ENCODE assay signal across 1 cellular context in the genomic region with DNA sequence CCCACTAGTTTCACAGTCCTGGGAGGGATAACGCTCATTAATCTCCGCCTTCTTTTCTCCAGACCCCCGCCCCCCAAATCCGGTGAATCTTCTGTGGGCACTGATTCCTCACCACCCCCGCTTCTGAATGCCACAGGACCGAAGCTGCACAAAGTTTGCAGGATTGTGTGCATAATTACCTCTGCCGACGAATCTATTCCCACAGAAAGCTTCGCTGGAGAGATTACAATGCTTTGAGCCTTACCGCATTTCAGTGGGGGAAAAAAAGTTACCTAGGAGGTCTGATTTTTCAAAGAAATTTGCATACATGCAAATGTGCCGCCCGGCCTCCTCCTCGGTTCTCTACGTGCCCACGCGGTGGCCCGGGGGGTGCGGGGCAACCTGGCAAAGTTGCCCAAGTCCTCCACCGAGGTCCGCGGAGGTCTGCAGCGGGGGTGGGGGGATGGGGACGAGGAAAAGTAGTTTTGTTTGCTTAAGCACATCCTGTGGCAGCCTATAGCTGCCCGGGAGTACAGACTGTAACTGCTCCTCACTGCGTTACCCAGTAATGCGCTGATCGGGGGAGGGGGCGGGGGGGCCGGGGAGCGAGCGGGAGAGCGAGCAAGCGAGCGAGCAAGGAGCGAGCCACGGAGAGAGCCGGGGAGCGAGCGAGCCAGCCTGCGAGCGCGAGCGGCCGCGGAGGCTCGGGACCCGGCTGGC.
TF ChIP-seq lines count a peak whose summit lies in the region.

No MANE protein-coding gene starts in this region.

TF ChIP-seq in HepG2, 621 proteins besides CTCF, POLR2A, EP300 and RAD21 (continued from another document and continues in another):
- TF ChIP-seq POGK (CRISPR knock-in tag; conservative IDR thresholded peaks at IDR 0.05) (no peak), SNAPC2 (CRISPR knock-in tag; IDR thresholded peaks at IDR 0.05) (no peak), ZNF274 (CRISPR knock-in tag; IDR thresholded peaks at IDR 0.05) (no peak), ZNF816 (CRISPR knock-in tag; IDR thresholded peaks at IDR 0.05; ENCODE audit: borderline replicate concordance) (no peak), MED13 (CRISPR knock-in tag; IDR thresholded peaks at IDR 0.05) (no peak), ZNF556 (CRISPR knock-in tag; IDR thresholded peaks at IDR 0.05; ENCODE audit: borderline replicate concordance) (peak; percentile 56; the same call in 1 of the 2 replicates), E2F5 (CRISPR knock-in tag; conservative IDR thresholded peaks at IDR 0.05) (no peak), ZNF704 (CRISPR knock-in tag; IDR thresholded peaks at IDR 0.05; ENCODE audit: borderline replicate concordance) (no peak), ZIK1 (CRISPR knock-in tag; IDR thresholded peaks at IDR 0.05; ENCODE audit: borderline replicate concordance, low read depth) (no peak), MXI1 (IDR thresholded peaks at IDR 0.05; ENCODE audit: borderline replicate concordance, low read depth, low read length) (no peak), ATF4 (CRISPR knock-in tag; IDR thresholded peaks at IDR 0.05) (no peak), NCOA2 (CRISPR knock-in tag; IDR thresholded peaks at IDR 0.05) (0 out of 2 replicates have a peak, but pooled peaks have one; percentile 11), FLYWCH1 (CRISPR knock-in tag; IDR thresholded peaks at IDR 0.05) (no peak), BCL6 (CRISPR knock-in tag; IDR thresholded peaks at IDR 0.05) (0 out of 2 replicates have a peak, but pooled peaks have one; percentile 33), BORCS8-MEF2B (CRISPR knock-in tag; IDR thresholded peaks at IDR 0.05) (no peak), ZNF335 (CRISPR knock-in tag; IDR thresholded peaks at IDR 0.05) (no peak), SOX6 (IDR thresholded peaks at IDR 0.05) (no peak), SOX6 (CRISPR knock-in tag; IDR thresholded peaks at IDR 0.05) (peak; percentile 26; the same call in 1 of the 2 replicates), ZFAT (CRISPR knock-in tag; conservative IDR thresholded peaks at IDR 0.05) (no peak), MYNN (CRISPR knock-in tag; IDR thresholded peaks at IDR 0.05; ENCODE audit: low read depth) (no peak), MED8 (CRISPR knock-in tag; IDR thresholded peaks at IDR 0.05; ENCODE audit: insufficient replicate concordance) (no peak), THAP11 (CRISPR knock-in tag; IDR thresholded peaks at IDR 0.05) (0 out of 2 replicates have a peak, but pooled peaks have one; percentile 10), CREB1 (IDR thresholded peaks at IDR 0.05) (no peak), CREB1 (CRISPR knock-in tag; IDR thresholded peaks at IDR 0.05) (peak; percentile 23; the same call in 1 of the 2 replicates), FOXK1 (CRISPR knock-in tag; IDR thresholded peaks at IDR 0.05; ENCODE audit: borderline replicate concordance, low read depth) (no peak), ERF (CRISPR knock-in tag; IDR thresholded peaks at IDR 0.05) (peak; percentile 10; the same call in 1 of the 2 replicates), ARHGAP35 (CRISPR knock-in tag; IDR thresholded peaks at IDR 0.05; ENCODE audit: borderline replicate concordance) (no peak), ZBTB34 (CRISPR knock-in tag; IDR thresholded peaks at IDR 0.05) (no peak), MEIS2 (CRISPR knock-in tag; IDR thresholded peaks at IDR 0.05) (0 out of 2 replicates have a peak, but pooled peaks have one; percentile 29), ZNF225 (CRISPR knock-in tag; IDR thresholded peaks at IDR 0.05) (no peak), CEBPG (CRISPR knock-in tag; IDR thresholded peaks at IDR 0.05) (no peak), DPF2 (CRISPR knock-in tag; IDR thresholded peaks at IDR 0.05; ENCODE audit: borderline replicate concordance, low read depth) (no peak), ZSCAN22 (CRISPR knock-in tag; IDR thresholded peaks at IDR 0.05) (no peak), YY1 (IDR thresholded peaks at IDR 0.05; ENCODE audit: insufficient read depth, insufficient replicate concordance, low read depth, low read length) (peak; percentile 15)
- TF ChIP-seq, protein P1, sequence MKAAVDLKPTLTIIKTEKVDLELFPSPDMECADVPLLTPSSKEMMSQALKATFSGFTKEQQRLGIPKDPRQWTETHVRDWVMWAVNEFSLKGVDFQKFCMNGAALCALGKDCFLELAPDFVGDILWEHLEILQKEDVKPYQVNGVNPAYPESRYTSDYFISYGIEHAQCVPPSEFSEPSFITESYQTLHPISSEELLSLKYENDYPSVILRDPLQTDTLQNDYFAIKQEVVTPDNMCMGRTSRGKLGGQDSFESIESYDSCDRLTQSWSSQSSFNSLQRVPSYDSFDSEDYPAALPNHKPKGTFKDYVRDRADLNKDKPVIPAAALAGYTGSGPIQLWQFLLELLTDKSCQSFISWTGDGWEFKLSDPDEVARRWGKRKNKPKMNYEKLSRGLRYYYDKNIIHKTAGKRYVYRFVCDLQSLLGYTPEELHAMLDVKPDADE (CRISPR knock-in tag; IDR thresholded peaks at IDR 0.05): no peak
- TF ChIP-seq, protein P2, sequence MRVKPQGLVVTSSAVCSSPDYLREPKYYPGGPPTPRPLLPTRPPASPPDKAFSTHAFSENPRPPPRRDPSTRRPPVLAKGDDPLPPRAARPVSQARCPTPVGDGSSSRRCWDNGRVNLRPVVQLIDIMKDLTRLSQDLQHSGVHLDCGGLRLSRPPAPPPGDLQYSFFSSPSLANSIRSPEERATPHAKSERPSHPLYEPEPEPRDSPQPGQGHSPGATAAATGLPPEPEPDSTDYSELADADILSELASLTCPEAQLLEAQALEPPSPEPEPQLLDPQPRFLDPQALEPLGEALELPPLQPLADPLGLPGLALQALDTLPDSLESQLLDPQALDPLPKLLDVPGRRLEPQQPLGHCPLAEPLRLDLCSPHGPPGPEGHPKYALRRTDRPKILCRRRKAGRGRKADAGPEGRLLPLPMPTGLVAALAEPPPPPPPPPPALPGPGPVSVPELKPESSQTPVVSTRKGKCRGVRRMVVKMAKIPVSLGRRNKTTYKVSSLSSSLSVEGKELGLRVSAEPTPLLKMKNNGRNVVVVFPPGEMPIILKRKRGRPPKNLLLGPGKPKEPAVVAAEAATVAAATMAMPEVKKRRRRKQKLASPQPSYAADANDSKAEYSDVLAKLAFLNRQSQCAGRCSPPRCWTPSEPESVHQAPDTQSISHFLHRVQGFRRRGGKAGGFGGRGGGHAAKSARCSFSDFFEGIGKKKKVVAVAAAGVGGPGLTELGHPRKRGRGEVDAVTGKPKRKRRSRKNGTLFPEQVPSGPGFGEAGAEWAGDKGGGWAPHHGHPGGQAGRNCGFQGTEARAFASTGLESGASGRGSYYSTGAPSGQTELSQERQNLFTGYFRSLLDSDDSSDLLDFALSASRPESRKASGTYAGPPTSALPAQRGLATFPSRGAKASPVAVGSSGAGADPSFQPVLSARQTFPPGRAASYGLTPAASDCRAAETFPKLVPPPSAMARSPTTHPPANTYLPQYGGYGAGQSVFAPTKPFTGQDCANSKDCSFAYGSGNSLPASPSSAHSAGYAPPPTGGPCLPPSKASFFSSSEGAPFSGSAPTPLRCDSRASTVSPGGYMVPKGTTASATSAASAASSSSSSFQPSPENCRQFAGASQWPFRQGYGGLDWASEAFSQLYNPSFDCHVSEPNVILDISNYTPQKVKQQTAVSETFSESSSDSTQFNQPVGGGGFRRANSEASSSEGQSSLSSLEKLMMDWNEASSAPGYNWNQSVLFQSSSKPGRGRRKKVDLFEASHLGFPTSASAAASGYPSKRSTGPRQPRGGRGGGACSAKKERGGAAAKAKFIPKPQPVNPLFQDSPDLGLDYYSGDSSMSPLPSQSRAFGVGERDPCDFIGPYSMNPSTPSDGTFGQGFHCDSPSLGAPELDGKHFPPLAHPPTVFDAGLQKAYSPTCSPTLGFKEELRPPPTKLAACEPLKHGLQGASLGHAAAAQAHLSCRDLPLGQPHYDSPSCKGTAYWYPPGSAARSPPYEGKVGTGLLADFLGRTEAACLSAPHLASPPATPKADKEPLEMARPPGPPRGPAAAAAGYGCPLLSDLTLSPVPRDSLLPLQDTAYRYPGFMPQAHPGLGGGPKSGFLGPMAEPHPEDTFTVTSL (CRISPR knock-in tag; IDR thresholded peaks at IDR 0.05; ENCODE audit: borderline replicate concordance): no peak
- TF ChIP-seq, protein P3, sequence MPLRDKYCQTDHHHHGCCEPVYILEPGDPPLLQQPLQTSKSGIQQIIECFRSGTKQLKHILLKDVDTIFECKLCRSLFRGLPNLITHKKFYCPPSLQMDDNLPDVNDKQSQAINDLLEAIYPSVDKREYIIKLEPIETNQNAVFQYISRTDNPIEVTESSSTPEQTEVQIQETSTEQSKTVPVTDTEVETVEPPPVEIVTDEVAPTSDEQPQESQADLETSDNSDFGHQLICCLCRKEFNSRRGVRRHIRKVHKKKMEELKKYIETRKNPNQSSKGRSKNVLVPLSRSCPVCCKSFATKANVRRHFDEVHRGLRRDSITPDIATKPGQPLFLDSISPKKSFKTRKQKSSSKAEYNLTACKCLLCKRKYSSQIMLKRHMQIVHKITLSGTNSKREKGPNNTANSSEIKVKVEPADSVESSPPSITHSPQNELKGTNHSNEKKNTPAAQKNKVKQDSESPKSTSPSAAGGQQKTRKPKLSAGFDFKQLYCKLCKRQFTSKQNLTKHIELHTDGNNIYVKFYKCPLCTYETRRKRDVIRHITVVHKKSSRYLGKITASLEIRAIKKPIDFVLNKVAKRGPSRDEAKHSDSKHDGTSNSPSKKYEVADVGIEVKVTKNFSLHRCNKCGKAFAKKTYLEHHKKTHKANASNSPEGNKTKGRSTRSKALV (CRISPR knock-in tag; IDR thresholded peaks at IDR 0.05): no peak
- TF ChIP-seq, protein P4, sequence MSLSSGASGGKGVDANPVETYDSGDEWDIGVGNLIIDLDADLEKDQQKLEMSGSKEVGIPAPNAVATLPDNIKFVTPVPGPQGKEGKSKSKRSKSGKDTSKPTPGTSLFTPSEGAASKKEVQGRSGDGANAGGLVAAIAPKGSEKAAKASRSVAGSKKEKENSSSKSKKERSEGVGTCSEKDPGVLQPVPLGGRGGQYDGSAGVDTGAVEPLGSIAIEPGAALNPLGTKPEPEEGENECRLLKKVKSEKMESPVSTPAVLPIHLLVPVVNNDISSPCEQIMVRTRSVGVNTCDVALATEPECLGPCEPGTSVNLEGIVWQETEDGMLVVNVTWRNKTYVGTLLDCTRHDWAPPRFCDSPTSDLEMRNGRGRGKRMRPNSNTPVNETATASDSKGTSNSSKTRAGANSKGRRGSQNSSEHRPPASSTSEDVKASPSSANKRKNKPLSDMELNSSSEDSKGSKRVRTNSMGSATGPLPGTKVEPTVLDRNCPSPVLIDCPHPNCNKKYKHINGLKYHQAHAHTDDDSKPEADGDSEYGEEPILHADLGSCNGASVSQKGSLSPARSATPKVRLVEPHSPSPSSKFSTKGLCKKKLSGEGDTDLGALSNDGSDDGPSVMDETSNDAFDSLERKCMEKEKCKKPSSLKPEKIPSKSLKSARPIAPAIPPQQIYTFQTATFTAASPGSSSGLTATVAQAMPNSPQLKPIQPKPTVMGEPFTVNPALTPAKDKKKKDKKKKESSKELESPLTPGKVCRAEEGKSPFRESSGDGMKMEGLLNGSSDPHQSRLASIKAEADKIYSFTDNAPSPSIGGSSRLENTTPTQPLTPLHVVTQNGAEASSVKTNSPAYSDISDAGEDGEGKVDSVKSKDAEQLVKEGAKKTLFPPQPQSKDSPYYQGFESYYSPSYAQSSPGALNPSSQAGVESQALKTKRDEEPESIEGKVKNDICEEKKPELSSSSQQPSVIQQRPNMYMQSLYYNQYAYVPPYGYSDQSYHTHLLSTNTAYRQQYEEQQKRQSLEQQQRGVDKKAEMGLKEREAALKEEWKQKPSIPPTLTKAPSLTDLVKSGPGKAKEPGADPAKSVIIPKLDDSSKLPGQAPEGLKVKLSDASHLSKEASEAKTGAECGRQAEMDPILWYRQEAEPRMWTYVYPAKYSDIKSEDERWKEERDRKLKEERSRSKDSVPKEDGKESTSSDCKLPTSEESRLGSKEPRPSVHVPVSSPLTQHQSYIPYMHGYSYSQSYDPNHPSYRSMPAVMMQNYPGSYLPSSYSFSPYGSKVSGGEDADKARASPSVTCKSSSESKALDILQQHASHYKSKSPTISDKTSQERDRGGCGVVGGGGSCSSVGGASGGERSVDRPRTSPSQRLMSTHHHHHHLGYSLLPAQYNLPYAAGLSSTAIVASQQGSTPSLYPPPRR (CRISPR knock-in tag; IDR thresholded peaks at IDR 0.05; ENCODE audit: borderline replicate concordance): peak; percentile 37; the same call in 1 of the 2 replicates
